Comparison of ENCODE assay signal across 10 cellular contexts in genomic region chr7:28358423-28358868, GRCh38. TPM values are rescaled to one million over a fixed set of nuclear protein-coding genes. Genes with fewer than 3 reads are reported as not detected.
DNase-seq lines count a peak whose midpoint lies in the region; ATAC-seq, FAIRE-seq and TF ChIP-seq lines count a peak whose summit lies in the region.
"Had no signal": no experiment of that assay in that cellular context is flagged by ENCODE, and none has a peak within 500 bp of the region (broad histone marks: within the 10 kb centered on the region; RNA-seq: fewer than 3 reads in every experiment).

No MANE protein-coding gene starts in this region.

- in situ Hi-C loops in astrocyte of the cerebellum (cut with HindIII; ENCODE audit: low sequenced_read_pairs) = no loop called here

- TF ChIP-seq CTCF in astrocyte of the cerebellum (IDR thresholded peaks at IDR 0.05; ENCODE audit: low read depth, low read length, missing control alignments) (no peak), right atrium auricular region (IDR thresholded peaks at IDR 0.05) (no peak)

- no peaks in the 10 kb centered on the region for H3K27me3 ChIP-seq in right atrium auricular region

- H3K36me3 ChIP-seq in right atrium auricular region = no peaks in the 10 kb centered on the region

- H3K4me3 ChIP-seq in astrocyte of the cerebellum (ENCODE audit: low read depth, low read length) = no peak overlapping the region
- H3K4me3 ChIP-seq in right atrium auricular region = no peak overlapping the region

- FAIRE-seq in HTR-8/SVneo (lab: Jason Lieb, UNC) = peak; percentile 96

- peaks cover 0 to 13% of the 10 kb centered on the region in 2 donors for H3K4me1 ChIP-seq in right atrium auricular region
- H3K4me1 ChIP-seq: parathyroid adenoma had no signal

- H3K9me3 ChIP-seq in right atrium auricular region = no peaks in the 10 kb centered on the region

- no peak for ATAC-seq in GM19023 (IDR thresholded peaks at IDR 0.05; ENCODE audit: unreplicated experiment)

- peak; percentile 91 for DNase-seq in AG20443 (ENCODE audit: low spot score)
- DNase-seq in HTR-8/SVneo (ENCODE audit: insufficient read length, low spot score) = peak; percentile 78
- DNase-seq in astrocyte of the cerebellum (ENCODE audit: low read depth) = peak; percentile 94
- peak; percentile 91 for DNase-seq in islet precursor cell
- DNase-seq in right atrium auricular region (ENCODE audit: low spot score) = no peak
- no peak for DNase-seq in NCI-H2081 (lab: John Stamatoyannopoulos, UW)
- no peak for DNase-seq in ecto neural progenitor cell (ENCODE audit: low spot score)
- DNase-seq: activated CD4-positive, alpha-beta T cell treated with anti-CD3 and anti-CD28 coated beads, Interleukin-2, amount 50 U/mL, for 1 hour had no signal

- H3K27ac ChIP-seq in right atrium auricular region = no peak overlapping the region
- H3K27ac ChIP-seq: parathyroid adenoma had no signal

RNA-seq across cellular contexts. Expression of gene CREB5, which starts 53.9 kb away (rescaled TPM):
- 10 to 100 TPM; 10.5 to 20.8 TPM for total RNA-seq in right atrium auricular region

Comparison
In these comparisons a context has a peak if more than half of its experiments do, and no peak if none do; other contexts are left out.
1. DNase-seq: peak in AG20443 (single experiment), HTR-8/SVneo (single experiment), astrocyte of the cerebellum (single experiment) and islet precursor cell (single experiment); none in right atrium auricular region (single experiment), NCI-H2081 (0 of 2) and ecto neural progenitor cell (single experiment).